Comparison of ENCODE assay signal across 15 cellular contexts in genomic region chr9:69279084-69279729, GRCh38. TPM values are rescaled to one million over a fixed set of nuclear protein-coding genes. Genes with fewer than 3 reads are reported as not detected.
DNase-seq lines count a peak whose midpoint lies in the region; ATAC-seq and TF ChIP-seq lines count a peak whose summit lies in the region.
"Had no signal": no experiment of that assay in that cellular context is flagged by ENCODE, and none has a peak within 500 bp of the region (broad histone marks: within the 10 kb centered on the region; RNA-seq: fewer than 3 reads in every experiment).

No MANE protein-coding gene starts in this region.

- H3K27ac ChIP-seq in lower lobe of right lung, result no peak overlapping the region
- H3K27ac ChIP-seq: uterus had no signal

- no peak overlapping the region for H3K4me3 ChIP-seq in lower lobe of right lung
- H3K4me3 ChIP-seq: uterus had no signal

- POLR2A ChIA-PET in activated CD4-positive, alpha-beta memory T cell treated with anti-CD3 and anti-CD28 coated beads for 36 hours (lab: Charles Lee), result no interaction called here
- POLR2A ChIA-PET in activated CD4-positive, alpha-beta memory T cell treated with anti-CD3 and anti-CD28 coated beads, Interleukin-2, amount 10 ng/mL, durations not matched to agents 7 days and 5 days (lab: Charles Lee), result no interaction called here

- no peaks in the 10 kb centered on the region for H3K27me3 ChIP-seq in lower lobe of right lung (ENCODE audit: low read depth)
- H3K27me3 ChIP-seq: uterus had no signal

- H3K4me1 ChIP-seq in lower lobe of right lung, result no peaks in the 10 kb centered on the region
- H3K4me1 ChIP-seq: uterus had no signal

- intact Hi-C loops in activated CD4-positive, alpha-beta memory T cell treated with anti-CD3 and anti-CD28 coated beads for 36 hours (cut with micrococcal nuclease), result no loop called here
- intact Hi-C loops in lower lobe of right lung (cut with DNase I), result no loop called here

- DNase-seq in activated CD4-positive, alpha-beta memory T cell treated with anti-CD3 and anti-CD28 coated beads for 36 hours, result peak; percentile 62
- no peak for DNase-seq in activated CD4-positive, alpha-beta memory T cell treated with anti-CD3 and anti-CD28 coated beads, Interleukin-2, amount 10 ng/mL, durations not matched to agents 7 days and 5 days
- DNase-seq in stimulated activated CD4-positive, alpha-beta T cell treated with anti-CD3 and anti-CD28 coated beads, Interleukin-2, amount 100 ng/mL, for 48 hours, result peak; percentile 7
- DNase-seq in NCI-H82 (lab: John Stamatoyannopoulos, UW) (no peak), NCI-H748 (lab: John Stamatoyannopoulos, UW; ENCODE audit: unreplicated experiment) (no peak), lower lobe of right lung (no peak)
- DNase-seq: anterior cingulate cortex, NCI-H510A, T-helper 17 cell, uterus had no signal

- peaks cover 4% of the 10 kb centered on the region for H3K9me3 ChIP-seq in lower lobe of right lung
- H3K9me3 ChIP-seq: uterus had no signal

- no peak overlapping the region for H3K4me3 Mint-ChIP-seq in activated CD4-positive, alpha-beta memory T cell treated with anti-CD3 and anti-CD28 coated beads for 36 hours
- no peak overlapping the region for H3K4me3 Mint-ChIP-seq in activated CD4-positive, alpha-beta memory T cell treated with anti-CD3 and anti-CD28 coated beads, Interleukin-2, amount 10 ng/mL, durations not matched to agents 7 days and 5 days
- H3K4me3 Mint-ChIP-seq: dendritic cell treated with granulocyte-macrophage colony-stimulating factor and Interleukin-4, amounts not matched to agents 40 ng/mL and 50 ng/mL, for 4 days; T-helper 17 cell had no signal

- CTCF ChIA-PET in activated CD4-positive, alpha-beta memory T cell treated with anti-CD3 and anti-CD28 coated beads for 36 hours (lab: Charles Lee), result no interaction called here
- CTCF ChIA-PET in activated CD4-positive, alpha-beta memory T cell treated with anti-CD3 and anti-CD28 coated beads, Interleukin-2, amount 10 ng/mL, durations not matched to agents 7 days and 5 days (lab: Charles Lee), result no interaction called here

- H3K36me3 ChIP-seq in lower lobe of right lung, result no peaks in the 10 kb centered on the region
- H3K36me3 ChIP-seq: uterus had no signal

- H3K9me3 Mint-ChIP-seq in activated CD4-positive, alpha-beta memory T cell treated with anti-CD3 and anti-CD28 coated beads for 36 hours, result peaks cover 25% of the 10 kb centered on the region
- peaks cover 28% of the 10 kb centered on the region for H3K9me3 Mint-ChIP-seq in activated CD4-positive, alpha-beta memory T cell treated with anti-CD3 and anti-CD28 coated beads, Interleukin-2, amount 10 ng/mL, durations not matched to agents 7 days and 5 days

- peaks cover 7% of the 10 kb centered on the region for H3K4me1 Mint-ChIP-seq in activated CD4-positive, alpha-beta memory T cell treated with anti-CD3 and anti-CD28 coated beads for 36 hours (ENCODE audit: low read depth)
- peaks cover 2% of the 10 kb centered on the region for H3K4me1 Mint-ChIP-seq in activated CD4-positive, alpha-beta memory T cell treated with anti-CD3 and anti-CD28 coated beads, Interleukin-2, amount 10 ng/mL, durations not matched to agents 7 days and 5 days
- H3K4me1 Mint-ChIP-seq: T-helper 17 cell had no signal

- peaks cover 29% of the 10 kb centered on the region for H3K27me3 Mint-ChIP-seq in activated CD4-positive, alpha-beta memory T cell treated with anti-CD3 and anti-CD28 coated beads for 36 hours
- H3K27me3 Mint-ChIP-seq in activated CD4-positive, alpha-beta memory T cell treated with anti-CD3 and anti-CD28 coated beads, Interleukin-2, amount 10 ng/mL, durations not matched to agents 7 days and 5 days, result peaks cover 16% of the 10 kb centered on the region

- no peak for TF ChIP-seq CTCF in lower lobe of right lung (IDR thresholded peaks at IDR 0.05)

- H3K36me3 Mint-ChIP-seq in activated CD4-positive, alpha-beta memory T cell treated with anti-CD3 and anti-CD28 coated beads for 36 hours, result peaks cover 9% of the 10 kb centered on the region
- H3K36me3 Mint-ChIP-seq in activated CD4-positive, alpha-beta memory T cell treated with anti-CD3 and anti-CD28 coated beads, Interleukin-2, amount 10 ng/mL, durations not matched to agents 7 days and 5 days (ENCODE audit: low read depth), result no peaks in the 10 kb centered on the region

- ATAC-seq in GM21390 (IDR thresholded peaks at IDR 0.05; ENCODE audit: unreplicated experiment) (peak; percentile 92), HG03066 (IDR thresholded peaks at IDR 0.05; ENCODE audit: low read depth, unreplicated experiment) (peak; percentile 63), lower lobe of right lung (no peak)
- ATAC-seq: T-helper 17 cell had no signal

- H3K27ac Mint-ChIP-seq in activated CD4-positive, alpha-beta memory T cell treated with anti-CD3 and anti-CD28 coated beads for 36 hours, result peak overlapping the region; percentile 38
- no peak overlapping the region for H3K27ac Mint-ChIP-seq in activated CD4-positive, alpha-beta memory T cell treated with anti-CD3 and anti-CD28 coated beads, Interleukin-2, amount 10 ng/mL, durations not matched to agents 7 days and 5 days
- H3K27ac Mint-ChIP-seq: dendritic cell treated with granulocyte-macrophage colony-stimulating factor and Interleukin-4, amounts not matched to agents 40 ng/mL and 50 ng/mL, for 4 days; T-helper 17 cell had no signal

RNA-seq across cellular contexts. Expression of gene ENTREP1, which starts 45.8 kb away (rescaled TPM):
- total RNA-seq in activated CD4-positive, alpha-beta memory T cell treated with anti-CD3 and anti-CD28 coated beads for 36 hours, result under 1 TPM in 1 of 2 experiments, not detected in 1; 0.07 TPM
- total RNA-seq in activated CD4-positive, alpha-beta memory T cell treated with anti-CD3 and anti-CD28 coated beads, Interleukin-2, amount 10 ng/mL, durations not matched to agents 7 days and 5 days, result not detected
- total RNA-seq in lower lobe of right lung, result 30.1 TPM
- total RNA-seq: A673, RPMI7951 had no signal

Comparison
In these comparisons a context has a peak if more than half of its experiments do, and no peak if none do; other contexts are left out.
1. DNase-seq: peak in activated CD4-positive, alpha-beta memory T cell treated with anti-CD3 and anti-CD28 coated beads for 36 hours (single experiment) and stimulated activated CD4-positive, alpha-beta T cell treated with anti-CD3 and anti-CD28 coated beads, Interleukin-2, amount 100 ng/mL, for 48 hours (2 of 2); none in activated CD4-positive, alpha-beta memory T cell treated with anti-CD3 and anti-CD28 coated beads, Interleukin-2, amount 10 ng/mL, durations not matched to agents 7 days and 5 days (single experiment), NCI-H82 (single experiment), NCI-H748 (single experiment) and lower lobe of right lung (single experiment).
2. ATAC-seq: peak in GM21390 (single experiment) and HG03066 (single experiment); none in lower lobe of right lung (0 of 2).
3. RNA of gene ENTREP1, which starts 45.8 kb away (total RNA-seq): 30.1 TPM in lower lobe of right lung (single experiment); 0.07 TPM in activated CD4-positive, alpha-beta memory T cell treated with anti-CD3 and anti-CD28 coated beads for 36 hours and not detected in activated CD4-positive, alpha-beta memory T cell treated with anti-CD3 and anti-CD28 coated beads, Interleukin-2, amount 10 ng/mL, durations not matched to agents 7 days and 5 days; every median in the first group is over 10 times any median in the second.